8 cellular contexts compared by ENCODE assay signal in the genomic region with DNA sequence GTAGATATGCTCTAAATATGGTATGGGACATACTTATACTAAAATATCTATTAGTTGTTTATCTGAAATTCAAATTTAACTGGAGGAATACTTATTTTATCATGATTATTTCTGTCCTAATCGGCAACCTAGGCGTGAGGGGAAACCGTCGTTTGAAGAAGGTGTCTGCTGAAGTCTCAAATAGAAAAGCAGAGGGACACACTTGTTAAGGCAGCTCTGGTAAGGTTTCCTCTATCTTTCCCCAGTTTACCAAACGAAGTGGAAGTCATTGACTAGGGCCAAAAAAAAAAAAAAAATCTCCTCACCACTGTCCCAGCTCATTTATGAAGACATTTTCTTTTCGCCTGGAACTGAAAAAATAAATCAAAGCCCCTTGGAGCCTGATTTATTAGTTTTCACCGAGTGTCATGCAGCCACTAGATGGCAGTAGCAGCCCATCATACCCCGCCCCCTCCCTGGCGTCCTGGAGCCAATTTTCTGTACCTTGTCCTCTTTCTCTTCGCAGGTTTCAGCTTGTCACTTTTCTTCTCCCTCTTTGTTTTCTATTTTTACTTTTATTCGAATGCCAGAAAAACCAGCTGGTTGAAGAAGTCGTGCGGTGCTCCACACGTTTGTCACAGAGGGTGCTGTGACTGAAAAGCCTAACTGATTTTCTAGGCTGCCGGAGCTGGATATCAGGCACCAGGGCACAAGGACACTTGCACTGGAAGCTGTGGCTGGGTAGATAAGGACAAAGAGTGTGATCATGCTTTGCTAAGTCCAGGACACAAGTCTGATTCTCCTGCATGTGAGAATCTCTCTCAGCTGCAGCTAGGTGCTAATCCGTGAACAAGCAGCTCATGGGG.
A peak's percentile ranks its signal among the peaks of the same experiment; 100 is the strongest.
DNase-seq lines count a peak whose midpoint lies in the region; ATAC-seq, FAIRE-seq and TF ChIP-seq lines count a peak whose summit lies in the region.

No MANE protein-coding gene starts in this region.

- ATAC-seq in HG02678 (IDR thresholded peaks at IDR 0.05; ENCODE audit: unreplicated experiment) (peak; percentile 86), sciatic nerve (peak; percentile 69)

- intact Hi-C loops in left ventricle myocardium inferior (cut with micrococcal nuclease) (no loop called here), sciatic nerve (cut with DNase I) (no loop called here)

- H3K27ac ChIP-seq in left ventricle myocardium inferior (replicated peaks) = peak overlapping the region; percentile 72

- no peak overlapping the region for H3K4me3 ChIP-seq in adipocyte (ENCODE audit: low read length)
- H3K4me3 ChIP-seq in left ventricle myocardium inferior = peak overlapping the region; percentile 25

- H3K27me3 ChIP-seq in adipocyte (replicated peaks; ENCODE audit: control insufficient read depth, insufficient read depth, low read length) (peaks cover 15% of the 10 kb centered on the region), left ventricle myocardium inferior (ENCODE audit: low read depth) (no peaks in the 10 kb centered on the region)

- DNase-seq in GM12892 (ENCODE audit: insufficient read length) (peak; percentile 20), NCI-H1105 treated with DMSO at 0.1 percent for 48 hours (lab: John Stamatoyannopoulos, UW) (peak; percentile 75), SKM-1 (lab: John Stamatoyannopoulos, UW; ENCODE audit: unreplicated experiment) (peak; percentile 39), adipocyte (ENCODE audit: low read depth) (peak; percentile 83), left ventricle myocardium inferior (peak; percentile 53), sciatic nerve (ENCODE audit: low spot score) (peak; percentile 81), GDM1 (lab: John Stamatoyannopoulos, UW) (no peak)

- TF ChIP-seq CTCF in left ventricle myocardium inferior (IDR thresholded peaks at IDR 0.05; ENCODE audit: borderline replicate concordance) = peak; percentile 79

- TF ChIP-seq POLR2A in GM12892 (IDR thresholded peaks at IDR 0.05; ENCODE audit: low read depth, low read length) = no peak

- H3K4me1 ChIP-seq in adipocyte (ENCODE audit: control insufficient read depth, insufficient read depth, low read length) (peaks cover 3% of the 10 kb centered on the region), left ventricle myocardium inferior (peaks cover 15% of the 10 kb centered on the region)

- no peaks in the 10 kb centered on the region for H3K9me3 ChIP-seq in adipocyte (ENCODE audit: control insufficient read depth, low read length)
- H3K9me3 ChIP-seq in left ventricle myocardium inferior (replicated peaks) = no peaks in the 10 kb centered on the region

- H3K9ac ChIP-seq in adipocyte (ENCODE audit: low read length) = no peak overlapping the region

- H3K36me3 ChIP-seq in adipocyte (ENCODE audit: control insufficient read depth, insufficient read depth, low read length, severe bottlenecking) (no peaks in the 10 kb centered on the region), left ventricle myocardium inferior (no peaks in the 10 kb centered on the region)

- FAIRE-seq in GM12892 (lab: Jason Lieb, UNC) = peak; percentile 70
